Comparison of ENCODE assay signal across 18 cellular contexts in genomic region chr2:46246790-46247189, GRCh38. TPM values are rescaled to one million over a fixed set of nuclear protein-coding genes. Genes with fewer than 3 reads are reported as not detected.
DNase-seq lines count a peak whose midpoint lies in the region; ATAC-seq and FAIRE-seq lines count a peak whose summit lies in the region.
"Had no signal": no experiment of that assay in that cellular context is flagged by ENCODE, and none has a peak within 500 bp of the region (broad histone marks: within the 10 kb centered on the region; RNA-seq: fewer than 3 reads in every experiment).

No MANE protein-coding gene starts in this region.

- ATAC-seq in GM18508 (IDR thresholded peaks at IDR 0.05; ENCODE audit: insufficient read depth, unreplicated experiment) (peak; percentile 81), HG02610 (IDR thresholded peaks at IDR 0.05; ENCODE audit: unreplicated experiment) (peak; percentile 86), HG03175 (IDR thresholded peaks at IDR 0.05; ENCODE audit: unreplicated experiment) (peak; percentile 77), HG03095 (IDR thresholded peaks at IDR 0.05; ENCODE audit: unreplicated experiment) (no peak)
- no peak for ATAC-seq in naive thymus-derived CD4-positive, alpha-beta T cell
- ATAC-seq: body of pancreas had no signal

- H3K36me3 ChIP-seq in naive thymus-derived CD4-positive, alpha-beta T cell (ENCODE audit: control insufficient read depth in 2 of 3, insufficient read depth in 3 of 3, low read length in 3 of 3), result no peaks in the 10 kb centered on the region

- CTCF ChIA-PET in naive thymus-derived CD4-positive, alpha-beta T cell (lab: Charles Lee), result interaction anchor here (1.6 kb wide), 1 partner anchor 11 kb away, joined by 5 read pairs; no protein-coding TSS in a partner anchor

- H3K9me3 ChIP-seq in naive thymus-derived CD4-positive, alpha-beta T cell (ENCODE audit: control insufficient read depth in 2 of 3, low read length in 3 of 3), result no peaks in the 10 kb centered on the region
- H3K9me3 ChIP-seq: body of pancreas had no signal

- intact Hi-C loops in naive thymus-derived CD4-positive, alpha-beta T cell (cut with micrococcal nuclease), result no loop called here

- H3K27me3 Mint-ChIP-seq in naive thymus-derived CD4-positive, alpha-beta T cell, result peaks cover 0 to 31% (median 0%) of the 10 kb centered on the region in 5 donors
- H3K27me3 Mint-ChIP-seq: activated naive CD8-positive, alpha-beta T cell had no signal

- peak; percentile 82 for FAIRE-seq in GM19239 (lab: Jason Lieb, UNC)
- FAIRE-seq: colon had no signal

- peaks cover 0 to 4% (median 0%) of the 10 kb centered on the region in 5 donors for H3K36me3 Mint-ChIP-seq in naive thymus-derived CD4-positive, alpha-beta T cell
- H3K36me3 Mint-ChIP-seq: activated naive CD8-positive, alpha-beta T cell; CD14-positive monocyte had no signal

- no peak overlapping the region for H3K27ac ChIP-seq in naive thymus-derived CD4-positive, alpha-beta T cell (ENCODE audit: low read depth, low read length)
- H3K27ac ChIP-seq: body of pancreas had no signal

- peaks cover 0 to 6% (median 0%) of the 10 kb centered on the region in 7 donors for H3K4me1 Mint-ChIP-seq in naive thymus-derived CD4-positive, alpha-beta T cell
- H3K4me1 Mint-ChIP-seq: activated B cell treated with CpG ODN at 0.5 μM for 24 hours, CD14-positive monocyte, nephron had no signal

- H3K4me1 ChIP-seq in naive thymus-derived CD4-positive, alpha-beta T cell (ENCODE audit: control insufficient read depth in 2 of 2, insufficient read depth in 2 of 2, low read length in 2 of 2), result no peaks in the 10 kb centered on the region
- H3K4me1 ChIP-seq: body of pancreas had no signal

- H3K9me3 Mint-ChIP-seq in naive thymus-derived CD4-positive, alpha-beta T cell, result peaks cover 0 to 6% (median 0%) of the 10 kb centered on the region in 11 donors
- H3K9me3 Mint-ChIP-seq: activated B cell treated with CpG ODN at 0.5 μM for 24 hours had no signal

- no peak overlapping the region for H3K4me3 Mint-ChIP-seq in naive thymus-derived CD4-positive, alpha-beta T cell
- H3K4me3 Mint-ChIP-seq: activated B cell treated with CpG ODN at 0.5 μM for 24 hours; activated naive CD8-positive, alpha-beta T cell; CD14-positive monocyte; nephron had no signal

- POLR2A ChIA-PET in naive thymus-derived CD4-positive, alpha-beta T cell (lab: Charles Lee), result no interaction called here

- H3K27ac Mint-ChIP-seq in naive thymus-derived CD4-positive, alpha-beta T cell, result no peak overlapping the region
- H3K27ac Mint-ChIP-seq: activated B cell treated with CpG ODN at 0.5 μM for 24 hours; activated naive CD8-positive, alpha-beta T cell; CD14-positive monocyte; nephron had no signal

- H3K4me3 ChIP-seq in naive thymus-derived CD4-positive, alpha-beta T cell (ENCODE audit: low read length), result no peak overlapping the region
- H3K4me3 ChIP-seq: body of pancreas had no signal

- no peaks in the 10 kb centered on the region for H3K27me3 ChIP-seq in naive thymus-derived CD4-positive, alpha-beta T cell (ENCODE audit: control insufficient read depth in 2 of 2, insufficient read depth in 2 of 2, low read length in 2 of 2)
- H3K27me3 ChIP-seq: body of pancreas had no signal

- DNase-seq in GM19239 (ENCODE audit: insufficient read length, low spot score) (no peak), amniotic stem cell (lab: John Stamatoyannopoulos, UW) (no peak), NCI-H1417 (lab: John Stamatoyannopoulos, UW) (no peak)
- DNase-seq in naive thymus-derived CD4-positive, alpha-beta T cell, result no peak
- DNase-seq: ACHN; activated B cell treated with CpG ODN at 0.5 μM for 24 hours; body of pancreas; NCI-H1436; posterior cingulate gyrus; stimulated activated CD4-positive, alpha-beta T cell treated with anti-CD3 and anti-CD28 coated beads, Interleukin-4, amount 100 ng/mL, for 1 hour had no signal

RNA-seq across cellular contexts. Expression of gene EPAS1, which starts 50.4 kb away (rescaled TPM):
- total RNA-seq in naive thymus-derived CD4-positive, alpha-beta T cell, result 10 to 100 TPM in 2 of 5 experiments, 1 to 10 TPM in 3; 1.6 to 17.0 (median 6.4) TPM
- under 1 TPM in 1 of 2 donors, not detected in 1; 0.18 TPM for polyA plus RNA-seq in naive thymus-derived CD4-positive, alpha-beta T cell

Comparison
In these comparisons a context has a peak if more than half of its experiments do, and no peak if none do; other contexts are left out.
1. ATAC-seq: peak in GM18508 (single experiment), HG02610 (single experiment) and HG03175 (single experiment); none in naive thymus-derived CD4-positive, alpha-beta T cell (single experiment) and HG03095 (single experiment).